8 cellular contexts compared by ENCODE assay signal in genomic region chr6:26240157-26240980, GRCh38.
DNase-seq lines count a peak whose midpoint lies in the region; ATAC-seq and TF ChIP-seq lines count a peak whose summit lies in the region.

No MANE protein-coding gene starts in this region.

- 14% methylated on average over 46 of the region's 48 CpGs for WGBS in mesenchymal stem cell

- no peaks in the 10 kb centered on the region for H3K4me1 ChIP-seq in mesenchymal stem cell (ENCODE audit: control insufficient read depth, insufficient read depth, low read depth, low read length)

- ATAC-seq in GM18858 (IDR thresholded peaks at IDR 0.05; ENCODE audit: unreplicated experiment), result peak; percentile 52
- peak; percentile 43 for ATAC-seq in HG02973 (IDR thresholded peaks at IDR 0.05; ENCODE audit: unreplicated experiment)

- peak overlapping the region; percentile 98 for H4K8ac ChIP-seq in mesenchymal stem cell (ENCODE audit: low read length)

- peak overlapping the region in 1 of 2 experiments; percentile 87 for H3K4ac ChIP-seq in mesenchymal stem cell (ENCODE audit: low read depth in 1 of 2, low read length in 2 of 2)

- H3K18ac ChIP-seq in mesenchymal stem cell (ENCODE audit: low read depth in 1 of 2, low read length in 2 of 2), result peak overlapping the region; percentile 91 to 95

- DNase-seq in activated CD4-positive, CD25-positive, alpha-beta regulatory T cell treated with anti-CD3 and anti-CD28 coated beads, Interleukin-2, amount 50 U/mL, for 72 hours, result peak; percentile 72
- DNase-seq in dorsolateral prefrontal cortex (peak in 1 of 10 donors; percentile 23), mesenchymal stem cell (peak; percentile 82), NCI-H1092 treated with DMSO at 0.1 percent for 48 hours (lab: John Stamatoyannopoulos, UW) (no peak), NCI-H1436 (lab: John Stamatoyannopoulos, UW) (no peak)
- peak; percentile 55 for DNase-seq in stimulated activated naive CD4-positive, alpha-beta T cell treated with Interleukin-2 at 50 U/mL for 16 hours (lab: John Stamatoyannopoulos, UW)

- H2AFZ ChIP-seq in mesenchymal stem cell (ENCODE audit: low read depth, low read length), result peak overlapping the region; percentile 55

- intact Hi-C loops in dorsolateral prefrontal cortex (cut with DNase I), result no loop called here

- H3K27me3 ChIP-seq in dorsolateral prefrontal cortex (peaks cover 0 to 100% (median 73%) of the 10 kb centered on the region in 45 donors), mesenchymal stem cell (ENCODE audit: control insufficient read depth in 1 of 2, insufficient read depth in 1 of 2, low read length in 2 of 2) (peaks cover 0 to 79% of the 10 kb centered on the region in 2 experiments)

- peak overlapping the region; percentile 85 for H3K9ac ChIP-seq in mesenchymal stem cell (ENCODE audit: low read length)

- TF ChIP-seq CTCF in dorsolateral prefrontal cortex (IDR thresholded peaks at IDR 0.05 in 54 of 56, conservative IDR thresholded peaks at IDR 0.05 in 2 of 56; ENCODE audit: low read depth in 1 of 56, partially characterized antibody in 56 of 56), result no peak

- H3K9me3 ChIP-seq in mesenchymal stem cell (ENCODE audit: control insufficient read depth, low read length), result no peaks in the 10 kb centered on the region

- peak overlapping the region in 1 of 2 experiments; percentile 90 for H3K23ac ChIP-seq in mesenchymal stem cell (ENCODE audit: low read length in 2 of 2)

- H3K14ac ChIP-seq in mesenchymal stem cell (ENCODE audit: low read length in 2 of 2), result peak overlapping the region in 1 of 2 experiments; percentile 45

- no peak overlapping the region for H2BK5ac ChIP-seq in mesenchymal stem cell (ENCODE audit: low read depth, low read length, poor library complexity, severe bottlenecking)

- peak overlapping the region in 50 of 59 donors; percentile 4 to 80 (median 56) for H3K27ac ChIP-seq in dorsolateral prefrontal cortex
- H3K27ac ChIP-seq in mesenchymal stem cell (ENCODE audit: low read length, poor library complexity, severe bottlenecking), result peak overlapping the region; percentile 82

- peak overlapping the region; percentile 12 for H4K91ac ChIP-seq in mesenchymal stem cell (ENCODE audit: low read length)

- no peak overlapping the region for H2AK5ac ChIP-seq in mesenchymal stem cell (ENCODE audit: low read length, severe bottlenecking)

- peak overlapping the region; percentile 90 for H2BK15ac ChIP-seq in mesenchymal stem cell (ENCODE audit: low read depth, poor library complexity, severe bottlenecking)

- H3K36me3 ChIP-seq in mesenchymal stem cell (ENCODE audit: control insufficient read depth in 1 of 2, insufficient read depth in 2 of 2, low read depth in 1 of 2, low read length in 2 of 2), result no peaks in the 10 kb centered on the region

- H3K4me3 ChIP-seq in dorsolateral prefrontal cortex (peak overlapping the region; percentile 13 to 72 (median 53)), mesenchymal stem cell (ENCODE audit: insufficient read depth in 1 of 2, low read depth in 1 of 2, low read length in 2 of 2) (peak overlapping the region; percentile 61 to 90)

- H2BK120ac ChIP-seq in mesenchymal stem cell (ENCODE audit: low read depth, low read length), result no peak overlapping the region

- peak overlapping the region; percentile 65 for H3K4me2 ChIP-seq in mesenchymal stem cell (ENCODE audit: low read length, poor library complexity, severe bottlenecking)

- H2BK12ac ChIP-seq in mesenchymal stem cell (ENCODE audit: low read length in 2 of 2), result peak overlapping the region in 1 of 2 experiments; percentile 93

- no peaks in the 10 kb centered on the region for H3K79me1 ChIP-seq in mesenchymal stem cell (replicated peaks; ENCODE audit: low read length, poor library complexity, severe bottlenecking)

Comparison
In these comparisons a context has a peak if more than half of its experiments do, and no peak if none do; other contexts are left out.
1. DNase-seq: peak in activated CD4-positive, CD25-positive, alpha-beta regulatory T cell treated with anti-CD3 and anti-CD28 coated beads, Interleukin-2, amount 50 U/mL, for 72 hours (single experiment), mesenchymal stem cell (single experiment) and stimulated activated naive CD4-positive, alpha-beta T cell treated with Interleukin-2 at 50 U/mL for 16 hours (single experiment); none in NCI-H1092 treated with DMSO at 0.1 percent for 48 hours (single experiment) and NCI-H1436 (single experiment).